8 cellular contexts compared by ENCODE assay signal in genomic region chr15:94164202-94164807, GRCh38.
DNase-seq lines count a peak whose midpoint lies in the region; ATAC-seq and TF ChIP-seq lines count a peak whose summit lies in the region.

No MANE protein-coding gene starts in this region.

- H3K36me3 ChIP-seq in HEK293 (ENCODE audit: control insufficient read depth in 2 of 2, insufficient read depth in 1 of 2, low read length in 2 of 2), result no peaks in the 10 kb centered on the region

- no peak overlapping the region for H3K4me3 Mint-ChIP-seq in activated CD4-positive, alpha-beta T cell treated with anti-CD3 and anti-CD28 coated beads, Interleukin-2, amount 10 ng/mL, durations not matched to agents 7 days and 5 days

- ATAC-seq in GM19035 (IDR thresholded peaks at IDR 0.05; ENCODE audit: unreplicated experiment), result no peak

- H3K27me3 Mint-ChIP-seq in activated CD4-positive, alpha-beta T cell treated with anti-CD3 and anti-CD28 coated beads, Interleukin-2, amount 10 ng/mL, durations not matched to agents 7 days and 5 days, result peaks cover 9% of the 10 kb centered on the region

- CTCF ChIA-PET in HEK293 (lab: Yijun Ruan, JAX), result interaction anchor here (0.6 to 8.0 kb wide), 37 partner anchors 9 to 928 kb away, joined by 3 to 258 read pairs (median 4); no protein-coding TSS in a partner anchor
- CTCF ChIA-PET in activated CD4-positive, alpha-beta T cell treated with anti-CD3 and anti-CD28 coated beads, Interleukin-2, amount 10 ng/mL, durations not matched to agents 7 days and 5 days (lab: Charles Lee), result interaction anchor here (0.6 to 4.6 kb wide), 21 partner anchors 8 to 308 kb away, joined by 3 to 59 read pairs (median 4); no protein-coding TSS in a partner anchor

- H3K4me1 Mint-ChIP-seq in activated CD4-positive, alpha-beta T cell treated with anti-CD3 and anti-CD28 coated beads, Interleukin-2, amount 10 ng/mL, durations not matched to agents 7 days and 5 days, result no peaks in the 10 kb centered on the region

- DNase-seq in Caki2 (ENCODE audit: low read depth) (peak; percentile 47), NCI-H345 (lab: John Stamatoyannopoulos, UW) (peak; percentile 38), mucosa of gallbladder (ENCODE audit: low spot score) (peak; percentile 63)
- DNase-seq in activated CD4-positive, alpha-beta T cell treated with anti-CD3 and anti-CD28 coated beads, Interleukin-2, amount 10 ng/mL, durations not matched to agents 7 days and 5 days, result peak; percentile 66
- peak; percentile 24 for DNase-seq in effector CD4-positive, alpha-beta T cell
- DNase-seq in stimulated activated naive CD4-positive, alpha-beta T cell (lab: John Stamatoyannopoulos, UW), result peak in 5 of 6 experiments; percentile 3 to 48 (median 27)

- H3K4me3 ChIP-seq in HEK293 (ENCODE audit: low read depth, low read length), result no peak overlapping the region

- H3K36me3 Mint-ChIP-seq in activated CD4-positive, alpha-beta T cell treated with anti-CD3 and anti-CD28 coated beads, Interleukin-2, amount 10 ng/mL, durations not matched to agents 7 days and 5 days (ENCODE audit: low read depth), result no peaks in the 10 kb centered on the region

- in situ Hi-C loops in Caki2 (cut with HindIII; ENCODE audit: low pct_unique_long_range_greater_than_20kb, low sequenced_read_pairs), result no loop called here

- POLR2A ChIA-PET in HEK293 (lab: Yijun Ruan, JAX), result no interaction called here
- POLR2A ChIA-PET in activated CD4-positive, alpha-beta T cell treated with anti-CD3 and anti-CD28 coated beads, Interleukin-2, amount 10 ng/mL, durations not matched to agents 7 days and 5 days (lab: Charles Lee), result interaction anchor here (0.5 kb wide), 1 partner anchor 90 kb away, joined by 6 read pairs; no protein-coding TSS in a partner anchor

- H3K27ac ChIP-seq in HEK293 (ENCODE audit: extremely low read depth, low read depth, low read length), result no peak overlapping the region

- no peaks in the 10 kb centered on the region for H3K9me3 Mint-ChIP-seq in activated CD4-positive, alpha-beta T cell treated with anti-CD3 and anti-CD28 coated beads, Interleukin-2, amount 10 ng/mL, durations not matched to agents 7 days and 5 days

- peak; percentile 61 for TF ChIP-seq CTCF in HEK293 (tag by site-specific recombination; IDR thresholded peaks at IDR 0.05)

- H3K27ac Mint-ChIP-seq in activated CD4-positive, alpha-beta T cell treated with anti-CD3 and anti-CD28 coated beads, Interleukin-2, amount 10 ng/mL, durations not matched to agents 7 days and 5 days, result no peak overlapping the region

- no peaks in the 10 kb centered on the region for H3K9me3 ChIP-seq in HEK293 (ENCODE audit: control insufficient read depth, insufficient read depth, low read depth, low read length)

- no peaks in the 10 kb centered on the region for H3K4me1 ChIP-seq in HEK293 (ENCODE audit: control insufficient read depth, insufficient read depth, low read length)

TF ChIP-seq in HEK293, 187 proteins besides CTCF, POLR2A, EP300 and RAD21:
- TF ChIP-seq ZNF302 (tag by site-specific recombination; IDR thresholded peaks at IDR 0.05; ENCODE audit: low read depth) (no peak), ZNF16 (tag by site-specific recombination; IDR thresholded peaks at IDR 0.05; ENCODE audit: low read depth) (no peak), PRDM2 (tag by site-specific recombination; IDR thresholded peaks at IDR 0.05; ENCODE audit: borderline replicate concordance) (no peak), ZNF202 (tag by site-specific recombination; IDR thresholded peaks at IDR 0.05; ENCODE audit: borderline replicate concordance) (no peak), ATF2 (tag by site-specific recombination; IDR thresholded peaks at IDR 0.05; ENCODE audit: low read depth) (no peak), ZNF654 (tag by site-specific recombination; IDR thresholded peaks at IDR 0.05; ENCODE audit: low read depth) (peak; percentile 69)
